ENCODE assay signal across 15 cellular contexts in the genomic region with DNA sequence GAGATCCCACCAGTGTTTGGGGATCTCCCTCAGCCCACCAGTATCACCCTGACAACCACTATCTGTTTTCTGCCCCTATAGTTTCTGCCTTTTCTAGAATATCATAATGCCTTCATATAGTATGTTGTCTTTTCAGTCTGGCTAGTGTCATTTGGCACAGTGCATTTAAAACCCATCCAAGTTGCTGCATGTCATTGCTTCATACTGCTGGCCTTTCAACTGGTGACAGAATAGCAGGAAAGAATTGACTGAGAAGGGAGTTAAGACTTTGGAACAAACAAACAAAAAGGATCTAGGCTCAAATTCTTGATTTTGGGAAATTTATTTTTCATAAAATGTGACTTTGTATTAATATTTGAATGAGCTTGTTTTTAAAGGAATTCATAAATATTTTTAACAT. TPM values are rescaled to one million over a fixed set of nuclear protein-coding genes. Genes with fewer than 3 reads are reported as not detected.
DNase-seq lines count a peak whose midpoint lies in the region; ATAC-seq, FAIRE-seq and TF ChIP-seq lines count a peak whose summit lies in the region.
"Had no signal": no experiment of that assay in that cellular context is flagged by ENCODE, and none has a peak within 500 bp of the region (broad histone marks: within the 10 kb centered on the region; RNA-seq: fewer than 3 reads in every experiment).

No MANE protein-coding gene starts in this region.

- H3K27ac ChIP-seq in left ventricle myocardium inferior (replicated peaks), result peak overlapping the region; percentile 65

- no peak for FAIRE-seq in urothelium cell line (lab: Jason Lieb, UNC)

- H3K27me3 ChIP-seq in left ventricle myocardium inferior (ENCODE audit: low read depth), result no peaks in the 10 kb centered on the region

- H3K9me3 ChIP-seq in left ventricle myocardium inferior (replicated peaks), result no peaks in the 10 kb centered on the region

- peaks cover 55% of the 10 kb centered on the region for H3K4me1 Mint-ChIP-seq in mesothelial cell of epicardium

- TF ChIP-seq CTCF in left ventricle myocardium inferior (IDR thresholded peaks at IDR 0.05; ENCODE audit: borderline replicate concordance) (no peak), mesothelial cell of epicardium (IDR thresholded peaks at IDR 0.05; ENCODE audit: unreplicated experiment) (no peak)

- peaks cover 17% of the 10 kb centered on the region for H3K36me3 ChIP-seq in left ventricle myocardium inferior

- no peak overlapping the region for H3K4me3 Mint-ChIP-seq in mesothelial cell of epicardium

- H3K4me1 ChIP-seq in left ventricle myocardium inferior, result peaks cover 72% of the 10 kb centered on the region

- ATAC-seq in left cardiac atrium, result no peak

- no peaks in the 10 kb centered on the region for H3K9me3 Mint-ChIP-seq in mesothelial cell of epicardium

- no peak overlapping the region for H3K4me3 ChIP-seq in left ventricle myocardium inferior

- no peaks in the 10 kb centered on the region for H3K27me3 Mint-ChIP-seq in mesothelial cell of epicardium (ENCODE audit: low read depth)
- H3K27me3 Mint-ChIP-seq: progenitor cell of endocrine pancreas had no signal

- H3K27ac Mint-ChIP-seq in mesothelial cell of epicardium, result peak overlapping the region; percentile 87
- H3K27ac Mint-ChIP-seq: progenitor cell of endocrine pancreas had no signal

- DNase-seq in left ventricle myocardium inferior (no peak), left cardiac atrium (no peak), cerebellar cortex (ENCODE audit: low spot score) (peak; percentile 65), mesothelial cell of epicardium (ENCODE audit: low spot score in 2 of 2, unreplicated experiment in 2 of 2) (no peak), superior temporal gyrus (ENCODE audit: extremely low spot score) (peak; percentile 44), HT-29 (ENCODE audit: low spot score) (no peak), islet precursor cell (no peak), urothelium cell line (ENCODE audit: low spot score) (no peak)
- DNase-seq: activated CD4-positive, alpha-beta T cell treated with anti-CD3 and anti-CD28 coated beads, Interleukin-2, amount 50 U/mL, for 4 hours; DMS79; erythroblast; glutamatergic neuron; IMR-90; NCI-H510A had no signal

- intact Hi-C loops in left ventricle myocardium inferior (cut with micrococcal nuclease), result no loop called here
- intact Hi-C loops in left cardiac atrium (cut with DNase I), result no loop called here

- peaks cover 4% of the 10 kb centered on the region for H3K36me3 Mint-ChIP-seq in mesothelial cell of epicardium

RNA-seq across cellular contexts. Expression of a gene that starts 4.5 kb away (rescaled TPM):
- total RNA-seq in left ventricle myocardium inferior, result 43.6 TPM
- 10 to 100 TPM; 38.6 to 46.2 TPM for total RNA-seq in left cardiac atrium
- total RNA-seq in mesothelial cell of epicardium, result 27.3 to 30.2 TPM (median 29.8 TPM) in 3 replicates
- total RNA-seq in HT-29 (2014; rRNA removed; shearing (Covaris generic)), result 6.7 and 7.5 TPM in 2 replicates

Comparison
In these comparisons a context has a peak if more than half of its experiments do, and no peak if none do; other contexts are left out.
1. DNase-seq: peak in cerebellar cortex (single experiment) and superior temporal gyrus (single experiment); none in left ventricle myocardium inferior (single experiment), left cardiac atrium (single experiment), mesothelial cell of epicardium (0 of 2), HT-29 (single experiment), islet precursor cell (single experiment) and urothelium cell line (single experiment).